Comparison of ENCODE assay signal across 8 cellular contexts in genomic region chr2:57720728-57721627, GRCh38.
DNase-seq lines count a peak whose midpoint lies in the region; ATAC-seq and TF ChIP-seq lines count a peak whose summit lies in the region.

No MANE protein-coding gene starts in this region.

- H3K9me3 Mint-ChIP-seq in GM23338 = no peaks in the 10 kb centered on the region
- no peaks in the 10 kb centered on the region for H3K9me3 Mint-ChIP-seq in IgD-negative memory B cell

- 0 out of 2 replicates have a peak overlapping the region, but pooled peaks have one; percentile 19 for H3K4me3 ChIP-seq in GM23338
- no peak overlapping the region for H3K4me3 ChIP-seq in RWPE2 (ENCODE audit: severe bottlenecking)
- H3K4me3 ChIP-seq in skeletal muscle satellite cell (ENCODE audit: low read length) = peak overlapping the region; percentile 51

- H3K27me3 Mint-ChIP-seq in GM23338 (ENCODE audit: insufficient read depth, low read depth, poor library complexity) (no peaks in the 10 kb centered on the region), IgD-negative memory B cell (no peaks in the 10 kb centered on the region)

- H3K36me3 ChIP-seq in GM23338 (ENCODE audit: insufficient read depth) (no peaks in the 10 kb centered on the region), RWPE2 (ENCODE audit: low read depth) (no peaks in the 10 kb centered on the region), skeletal muscle satellite cell (ENCODE audit: insufficient read depth, low read length) (no peaks in the 10 kb centered on the region)

- no peaks in the 10 kb centered on the region for H3F3A ChIP-seq in GM23338 (replicated peaks; ENCODE audit: low read depth)

- H3K27me3 ChIP-seq in GM23338 (ENCODE audit: insufficient read depth) (no peaks in the 10 kb centered on the region), RWPE2 (ENCODE audit: insufficient read depth, poor library complexity, severe bottlenecking) (no peaks in the 10 kb centered on the region), skeletal muscle satellite cell (ENCODE audit: control insufficient read depth, insufficient read depth, low read length) (no peaks in the 10 kb centered on the region)

- H3K36me3 Mint-ChIP-seq in GM23338 (ENCODE audit: low read depth) = no peaks in the 10 kb centered on the region
- H3K36me3 Mint-ChIP-seq in IgD-negative memory B cell = peaks cover 2% of the 10 kb centered on the region

- H2AFZ ChIP-seq in GM23338 = peak overlapping the region; percentile 52; the same call in 1 of the 2 replicates

- H3K79me2 ChIP-seq in GM23338 (replicated peaks; ENCODE audit: insufficient read depth) = no peaks in the 10 kb centered on the region

- H3K4me3 Mint-ChIP-seq in GM23338 (peak overlapping the region; percentile 61; the same call in 2 of the 3 replicates), IgD-negative memory B cell (peak overlapping the region in 3 of 4 donors; percentile 13 to 77 (median 73))

- H4K20me1 ChIP-seq in GM23338 (replicated peaks; ENCODE audit: insufficient read depth) = no peaks in the 10 kb centered on the region

- H3K4me2 ChIP-seq in GM23338 (peak overlapping the region; percentile 29; the same call in 1 of the 2 replicates), skeletal muscle satellite cell (ENCODE audit: low read length) (peak overlapping the region; percentile 77)

- H3K9ac ChIP-seq in skeletal muscle satellite cell (ENCODE audit: low read depth, low read length) = peak overlapping the region; percentile 63

- no peak overlapping the region for H3K27ac ChIP-seq in GM23338 (ENCODE audit: low read depth)
- no peak overlapping the region for H3K27ac ChIP-seq in RWPE2 (ENCODE audit: poor library complexity, severe bottlenecking)

- DNase-seq in DMS 273 (lab: John Stamatoyannopoulos, UW; ENCODE audit: unreplicated experiment) (peak; percentile 70), DMS 273 treated with DMSO at 0.1 percent for 48 hours (lab: John Stamatoyannopoulos, UW) (no peak), GM23338 (ENCODE audit: low spot score) (peak; percentile 88), RWPE2 (ENCODE audit: low spot score) (no peak), astrocyte of the hippocampus (ENCODE audit: low read depth, low spot score) (peak; percentile 84), iPS DF 4.7 (ENCODE audit: extremely low read depth, low spot score) (peak; percentile 69)

- H3K9me2 ChIP-seq in GM23338 (ENCODE audit: insufficient read depth) = no peaks in the 10 kb centered on the region

- TF ChIP-seq CTCF in GM23338 (conservative IDR thresholded peaks at IDR 0.05; ENCODE audit: low read depth in 2 of 2) (peak; percentile 92 to 96), RWPE2 (IDR thresholded peaks at IDR 0.05; ENCODE audit: poor library complexity, severe bottlenecking) (peak; percentile 84)

- ATAC-seq in GM23338 (peak; percentile 100), RWPE2 (ENCODE audit: low read depth) (peak; percentile 93)

- no peak overlapping the region for H3K27ac Mint-ChIP-seq in GM23338
- no peak overlapping the region for H3K27ac Mint-ChIP-seq in IgD-negative memory B cell

- H3K4me1 ChIP-seq in GM23338 (ENCODE audit: insufficient read depth) = no peaks in the 10 kb centered on the region; the same call in 1 of the 2 replicates
- H3K4me1 ChIP-seq in RWPE2 (ENCODE audit: insufficient read depth, poor library complexity, severe bottlenecking) = no peaks in the 10 kb centered on the region
- peaks cover 17% of the 10 kb centered on the region for H3K4me1 ChIP-seq in skeletal muscle satellite cell (ENCODE audit: control insufficient read depth, insufficient read depth, low read length)

- H3K9me3 ChIP-seq in RWPE2 (ENCODE audit: severe bottlenecking) (no peaks in the 10 kb centered on the region), skeletal muscle satellite cell (replicated peaks; ENCODE audit: low read length) (no peaks in the 10 kb centered on the region)

- H3K4me1 Mint-ChIP-seq in GM23338 = peaks cover 15% of the 10 kb centered on the region
- H3K4me1 Mint-ChIP-seq in IgD-negative memory B cell = peaks cover 0 to 7% (median 6%) of the 10 kb centered on the region in 3 donors

TF ChIP-seq in GM23338, 12 proteins besides CTCF, POLR2A, EP300 and RAD21:
- TF ChIP-seq ZNF114 (CRISPR knock-in tag; IDR thresholded peaks at IDR 0.05) (no peak), ZNF462 (CRISPR knock-in tag; IDR thresholded peaks at IDR 0.05) (no peak), ETS1 (IDR thresholded peaks at IDR 0.05) (no peak), EZH2phosphoT487 (IDR thresholded peaks at IDR 0.05; ENCODE audit: unreplicated experiment) (no peak), CREB1 (CRISPR knock-in tag; IDR thresholded peaks at IDR 0.05; ENCODE audit: low read depth) (no peak), JUNB (IDR thresholded peaks at IDR 0.05; ENCODE audit: unreplicated experiment) (no peak), ZNF331 (CRISPR knock-in tag; IDR thresholded peaks at IDR 0.05; ENCODE audit: low read depth) (no peak), EZH2 (IDR thresholded peaks at IDR 0.05; ENCODE audit: low read depth, unreplicated experiment) (no peak)

Comparison
In these comparisons a context has a peak if more than half of its experiments do, and no peak if none do; other contexts are left out.
1. DNase-seq: peak in DMS 273 (single experiment), GM23338 (single experiment), astrocyte of the hippocampus (single experiment) and iPS DF 4.7 (single experiment); none in DMS 273 treated with DMSO at 0.1 percent for 48 hours (single experiment) and RWPE2 (single experiment).